ENCODE assay signal across 9 cellular contexts in the genomic region with DNA sequence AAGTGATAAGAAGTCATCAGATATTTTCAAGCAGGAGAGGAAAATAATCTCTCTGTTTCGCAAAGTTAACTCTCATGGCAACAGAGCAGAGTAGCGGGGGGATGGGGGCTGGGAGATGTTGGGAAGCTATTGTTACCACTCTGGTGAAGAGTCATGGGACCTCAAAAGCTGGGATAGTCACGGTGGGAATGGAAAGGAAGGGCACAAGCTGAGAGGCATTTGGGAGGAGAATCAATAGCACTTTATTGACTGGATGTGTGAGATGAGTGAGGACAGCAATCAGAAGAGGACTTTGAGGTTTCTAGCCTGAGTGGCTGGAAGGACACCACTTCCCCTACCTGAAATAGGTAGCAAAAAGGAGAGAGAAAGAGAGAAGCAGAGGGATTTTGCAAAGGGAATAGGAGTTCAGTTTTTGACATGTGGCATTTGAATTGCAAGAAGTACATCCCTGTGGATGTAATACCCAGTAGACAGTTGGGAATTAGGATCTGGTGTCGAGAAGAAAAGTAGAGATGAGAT. TPM values are rescaled to one million over a fixed set of nuclear protein-coding genes. Genes with fewer than 3 reads are reported as not detected.
DNase-seq lines count a peak whose midpoint lies in the region; ATAC-seq, FAIRE-seq and TF ChIP-seq lines count a peak whose summit lies in the region.
"Had no signal": no experiment of that assay in that cellular context is flagged by ENCODE, and none has a peak within 500 bp of the region (broad histone marks: within the 10 kb centered on the region; RNA-seq: fewer than 3 reads in every experiment).

No MANE protein-coding gene starts in this region.

- TF ChIP-seq EP300 in GM12878 (IDR thresholded peaks at IDR 0.05; ENCODE audit: borderline replicate concordance in 1 of 2, control insufficient read depth in 1 of 2, low read depth in 2 of 2, low read length in 2 of 2) = no peak

- H3K27ac ChIP-seq in GM12878 (ENCODE audit: control insufficient read depth, insufficient read depth) (peak overlapping the region; percentile 85), thyroid gland (peak overlapping the region; percentile 96 to 100 (median 96))

- SMC1A ChIA-PET in GM12878 (lab: Charles Lee; ENCODE audit: uncharacterized antibody, unreplicated experiment) = interaction anchor here (1.0 to 7.7 kb wide), 4 partner anchors 15 to 157 kb away, joined by 3 to 118 read pairs (median 6); a partner anchor contains a TSS

- H3K36me3 ChIP-seq in GM12878 (ENCODE audit: control insufficient read depth in 2 of 2, insufficient read depth in 2 of 2, low read length in 1 of 2) (no peaks in the 10 kb centered on the region), thyroid gland (no peaks in the 10 kb centered on the region)

- no peak for TF ChIP-seq RAD21 in GM12878 (IDR thresholded peaks at IDR 0.05; ENCODE audit: insufficient read depth, low read depth, low read length)

- H4K20me1 ChIP-seq in GM12878 (ENCODE audit: control insufficient read depth, insufficient read depth) = no peaks in the 10 kb centered on the region

- intact Hi-C loops in GM12878 (cut with micrococcal nuclease; ENCODE audit: unreplicated experiment) = no loop called here
- intact Hi-C loops in thyroid gland (cut with DNase I) = no loop called here

- no TSS peak for BruUV-seq in GM12878 (replicated peaks; lab: Mats Ljungman, UMichigan)

- RAD21 ChIA-PET in GM12878 (lab: Charles Lee; ENCODE audit: unreplicated experiment) = interaction anchor here (1.3 to 3.1 kb wide), 5 partner anchors 22 to 35 kb away, joined by 3 to 73 read pairs (median 6); a partner anchor contains a TSS

- H3K9me3 ChIP-seq in GM12878 (replicated peaks; ENCODE audit: control insufficient read depth, insufficient read depth, low read length) (no peaks in the 10 kb centered on the region), thyroid gland (no peaks in the 10 kb centered on the region)

- peak overlapping the region; percentile 92 for H2AFZ ChIP-seq in GM12878 (ENCODE audit: control insufficient read depth, low read depth, low read length)

- in situ Hi-C loops in GM12878 (cut with MboI) = no loop called here

- H3K27me3 ChIP-seq in GM12878 (replicated peaks in 1 of 2; ENCODE audit: control insufficient read depth in 2 of 2, insufficient read depth in 2 of 2, low read length in 1 of 2) = no peaks in the 10 kb centered on the region
- no peaks in the 10 kb centered on the region for H3K27me3 ChIP-seq in thyroid gland

- POLR2A ChIA-PET in GM12878 (lab: Charles Lee) = interaction anchor here (0.7 to 6.5 kb wide), 9 partner anchors 8 to 189 kb away, joined by 3 to 191 read pairs (median 3); a partner anchor contains a TSS

- H3K4me1 ChIP-seq in GM12878 (ENCODE audit: control insufficient read depth, insufficient read depth, low read length) = peaks cover 34% of the 10 kb centered on the region
- peaks cover 7 to 25% of the 10 kb centered on the region in 2 donors for H3K4me1 ChIP-seq in thyroid gland

- CTCF ChIA-PET in GM12878 (lab: Yijun Ruan, JAX) = interaction anchor here (1.0 to 2.7 kb wide), 6 partner anchors 23 to 144 kb away, joined by 3 to 31 read pairs (median 5); a partner anchor contains a TSS

- ATAC-seq in GM12878 = no peak
- ATAC-seq in left lobe of liver = peak; percentile 13
- no peak for ATAC-seq in GM21529 (IDR thresholded peaks at IDR 0.05; ENCODE audit: unreplicated experiment)
- no peak for ATAC-seq in GM21737 (IDR thresholded peaks at IDR 0.05; ENCODE audit: unreplicated experiment)
- ATAC-seq in stimulated activated naive CD8-positive, alpha-beta T cell treated with anti-CD3 and anti-CD28 coated beads, Interleukin-15, Interleukin-2, amounts not matched to agents 100 U/mL and 50 U/mL, for 24 hours = no peak

- H3K4me3 ChIP-seq in GM12878 (peak overlapping the region; percentile 94), thyroid gland (replicated peaks in 1 of 3) (peak overlapping the region in 2 of 3 donors; percentile 39 to 71)

- DNase-seq in NCI-H2227 (lab: John Stamatoyannopoulos, UW; ENCODE audit: unreplicated experiment) = peak; percentile 43
- no peak for DNase-seq in NCI-H2227 treated with DMSO at 0.1 percent for 48 hours (lab: John Stamatoyannopoulos, UW)
- no peak for DNase-seq in GM12878 (ENCODE audit: low read depth, low spot score)
- no peak for DNase-seq in left lobe of liver (ENCODE audit: low spot score)
- DNase-seq in thyroid gland = no peak
- DNase-seq in stimulated activated naive CD8-positive, alpha-beta T cell treated with anti-CD3 and anti-CD28 coated beads, Interleukin-15, Interleukin-2, amounts not matched to agents 100 U/mL and 50 U/mL, for 24 hours = no peak

- H3K9ac ChIP-seq in GM12878 (ENCODE audit: control insufficient read depth, insufficient read depth, low read length) = peak overlapping the region; percentile 90

- H3K4me2 ChIP-seq in GM12878 (ENCODE audit: control insufficient read depth, insufficient read depth) = peak overlapping the region; percentile 99

- TF ChIP-seq CTCF in GM12878 (IDR thresholded peaks at IDR 0.05 in 2 of 3, conservative IDR thresholded peaks at IDR 0.05 in 1 of 3; ENCODE audit: control insufficient read depth in 2 of 3, extremely low read depth in 1 of 3, insufficient read depth in 1 of 3, low read depth in 3 of 3, low read length in 3 of 3) = no peak
- no peak for TF ChIP-seq CTCF in thyroid gland (IDR thresholded peaks at IDR 0.05)

- H3K79me2 ChIP-seq in GM12878 (ENCODE audit: control insufficient read depth, insufficient read depth, low read length) = peaks cover 10% of the 10 kb centered on the region

- TF ChIP-seq POLR2A in GM12878 (IDR thresholded peaks at IDR 0.05; ENCODE audit: low read depth, low read length) = no peak
- TF ChIP-seq POLR2A in thyroid gland (IDR thresholded peaks at IDR 0.05) = no peak

- 13% methylated on average over 4 of the region's 4 CpGs for WGBS in GM12878 (ENCODE audit: insufficient coverage, insufficient replicate concordance, low lambda C conversion rate, missing lambda C conversion rate)
- 19 to 22% methylated on average over 4 of the region's 4 CpGs for WGBS in thyroid gland, 2 donors

- no peak for FAIRE-seq in GM12878 (lab: Jason Lieb, UNC)

TF ChIP-seq in GM12878, 131 proteins besides CTCF, POLR2A, EP300 and RAD21 (continues in another document):
- TF ChIP-seq, protein P1, sequence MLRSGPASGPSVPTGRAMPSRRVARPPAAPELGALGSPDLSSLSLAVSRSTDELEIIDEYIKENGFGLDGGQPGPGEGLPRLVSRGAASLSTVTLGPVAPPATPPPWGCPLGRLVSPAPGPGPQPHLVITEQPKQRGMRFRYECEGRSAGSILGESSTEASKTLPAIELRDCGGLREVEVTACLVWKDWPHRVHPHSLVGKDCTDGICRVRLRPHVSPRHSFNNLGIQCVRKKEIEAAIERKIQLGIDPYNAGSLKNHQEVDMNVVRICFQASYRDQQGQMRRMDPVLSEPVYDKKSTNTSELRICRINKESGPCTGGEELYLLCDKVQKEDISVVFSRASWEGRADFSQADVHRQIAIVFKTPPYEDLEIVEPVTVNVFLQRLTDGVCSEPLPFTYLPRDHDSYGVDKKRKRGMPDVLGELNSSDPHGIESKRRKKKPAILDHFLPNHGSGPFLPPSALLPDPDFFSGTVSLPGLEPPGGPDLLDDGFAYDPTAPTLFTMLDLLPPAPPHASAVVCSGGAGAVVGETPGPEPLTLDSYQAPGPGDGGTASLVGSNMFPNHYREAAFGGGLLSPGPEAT (IDR thresholded peaks at IDR 0.05; ENCODE audit: low read depth) = peak; percentile 36; the same call in 1 of the 2 replicates
- TF ChIP-seq SPI1 (IDR thresholded peaks at IDR 0.05; ENCODE audit: borderline replicate concordance, insufficient read depth, low read depth, low read length) (peak; percentile 27; the same call in 1 of the 2 replicates), NRF1 (conservative IDR thresholded peaks at IDR 0.05; ENCODE audit: low read depth, low read length) (no peak)

RNA-seq across cellular contexts. Expression of a gene that starts 27.2 kb away (rescaled TPM):
- total RNA-seq in GM12878 (2013; cell fraction: nucleolus; rRNA removed) = 120 and 125 TPM in 2 replicates
- total RNA-seq in GM12878 (2014; rRNA removed) (108 and 117 TPM in 2 replicates), GM12878 (2014; rRNA removed; fragmentation: Illumina TruSeq; extraction: Trizol) (91.3 and 103 TPM in 2 replicates), GM12878 (2021) (171 and 188 TPM in 2 replicates), left lobe of liver (257 TPM), thyroid gland (10 to 100 TPM in 1 of 4 donors, 1 to 10 TPM in 3; 2.2 to 29.7 (median 5.1) TPM)
- polyA plus RNA-seq in GM12878 (2011; ENCODE audit: low read depth) = 65.1 TPM
- polyA plus RNA-seq in GM12878 (2011; rRNA removed) (250 and 279 TPM in 2 replicates), GM12878 (2014; fragmentation: Illumina TruSeq; extraction: Trizol) (181 and 230 TPM in 2 replicates), GM12878 (2014; fragmentation: Nextera tagmentation; extraction: Ambion mirVana) (10 to 100 TPM; 77.5 to 86.1 TPM), GM12878 (2014; rRNA removed) (119 and 131 TPM in 2 replicates), GM12878 (2016; fragmentation: Nextera tagmentation; extraction: Ambion mirVana) (10 to 100 TPM; 68.7 to 70.2 TPM)
- polyA plus RNA-seq in GM12878 (2011; cell fraction: cytosol; rRNA removed) = 198 and 249 TPM in 2 replicates
- polyA plus RNA-seq in GM12878 (2011; cell fraction: nucleus; rRNA removed) = 86.6 and 104 TPM in 2 replicates
- polyA plus RNA-seq in GM12878 (2012) = 88.3 and 146 TPM in 2 replicates
- polyA minus RNA-seq in GM12878 (2011; rRNA and poly(A)+ RNA removed) = 294 and 320 TPM in 2 replicates
- polyA minus RNA-seq in GM12878 (2011; cell fraction: cytosol; rRNA and poly(A)+ RNA removed) = 122 TPM in 2 replicates
- 31.3 and 34.6 TPM in 2 replicates for polyA minus RNA-seq in GM12878 (2011; cell fraction: nucleus; rRNA and poly(A)+ RNA removed)

RNA-seq across cellular contexts. Expression of a gene that starts 44.2 kb away (rescaled TPM):
- not detected in 2 replicates for total RNA-seq in GM12878 (2013; cell fraction: nucleolus; rRNA removed)
- 0.17 and 0.22 TPM in 2 replicates for total RNA-seq in GM12878 (2014; rRNA removed)
- 0.14 TPM in 1 of 2 replicates, not detected in the other for total RNA-seq in GM12878 (2014; rRNA removed; fragmentation: Illumina TruSeq; extraction: Trizol)
- total RNA-seq in GM12878 (2021) = 0.05 and 0.08 TPM in 2 replicates
- not detected for polyA plus RNA-seq in GM12878 (2011; ENCODE audit: low read depth)
- polyA plus RNA-seq in GM12878 (2011; rRNA removed) = 0.05 and 0.06 TPM in 2 replicates
- 0.03 and 0.06 TPM in 2 replicates for polyA plus RNA-seq in GM12878 (2011; cell fraction: cytosol; rRNA removed)
- polyA plus RNA-seq in GM12878 (2011; cell fraction: nucleus; rRNA removed) = 0.24 and 0.35 TPM in 2 replicates
- 0.07 TPM in 1 of 2 replicates, not detected in the other for polyA plus RNA-seq in GM12878 (2012)
- 0.09 and 0.27 TPM in 2 replicates for polyA plus RNA-seq in GM12878 (2014; fragmentation: Illumina TruSeq; extraction: Trizol)
- not detected for polyA plus RNA-seq in GM12878 (2014; fragmentation: Nextera tagmentation; extraction: Ambion mirVana)
- polyA plus RNA-seq in GM12878 (2014; rRNA removed) = not detected in 2 replicates
- not detected for polyA plus RNA-seq in GM12878 (2016; fragmentation: Nextera tagmentation; extraction: Ambion mirVana)
- polyA minus RNA-seq in GM12878 (2011; rRNA and poly(A)+ RNA removed) = not detected in 2 replicates
- polyA minus RNA-seq in GM12878 (2011; cell fraction: cytosol; rRNA and poly(A)+ RNA removed) = not detected in 2 replicates
- not detected in 2 replicates for polyA minus RNA-seq in GM12878 (2011; cell fraction: nucleus; rRNA and poly(A)+ RNA removed)
- total RNA-seq in left lobe of liver = 0.20 TPM
- not detected for total RNA-seq in thyroid gland
- total RNA-seq: cerebellum had no signal
